ENCODE assay signal across 10 cellular contexts in the genomic region with DNA sequence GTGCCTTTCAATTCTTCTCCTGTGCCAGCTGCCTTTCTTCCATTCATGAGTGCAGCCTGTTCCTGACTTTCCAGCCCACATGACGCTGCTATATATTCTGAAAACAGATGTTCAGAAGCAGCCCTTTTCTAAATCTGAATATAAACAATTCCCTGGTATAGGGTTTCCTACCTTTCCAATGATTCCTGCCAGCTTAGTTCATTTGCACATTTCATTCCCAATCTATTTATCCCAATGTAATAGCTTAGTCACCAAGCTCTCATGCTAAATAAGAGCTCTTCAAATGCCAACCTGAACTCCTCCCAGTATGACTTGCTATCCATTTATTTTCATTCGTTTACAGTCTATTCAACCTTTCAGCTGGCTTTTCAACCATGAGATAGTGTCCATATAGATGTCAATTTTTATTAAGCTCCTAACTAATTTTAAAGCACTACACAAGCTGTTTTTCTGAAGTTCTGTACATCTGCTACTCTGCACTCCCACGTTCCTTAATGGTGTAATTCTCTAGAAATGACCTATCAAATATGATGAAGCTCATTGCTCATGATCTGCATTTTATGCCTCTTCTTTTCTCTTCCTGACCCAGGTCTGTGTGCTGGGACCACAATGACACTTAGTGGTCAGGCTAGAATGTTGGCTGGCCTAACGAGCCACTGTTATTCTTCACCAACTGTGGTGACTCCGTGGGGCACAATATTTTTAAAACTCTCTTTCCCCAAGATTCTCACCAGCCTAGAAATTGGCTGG.
A peak's percentile ranks its signal among the peaks of the same experiment; 100 is the strongest.
DNase-seq lines count a peak whose midpoint lies in the region; ATAC-seq and TF ChIP-seq lines count a peak whose summit lies in the region.
"Had no signal": no experiment of that assay in that cellular context is flagged by ENCODE, and none has a peak within 500 bp of the region (broad histone marks: within the 10 kb centered on the region; RNA-seq: fewer than 3 reads in every experiment).

No MANE protein-coding gene starts in this region.

- peak; percentile 79 for DNase-seq in H4 (ENCODE audit: low spot score)
- DNase-seq in NCI-H2107 treated with DMSO at 0.1 percent for 48 hours (lab: John Stamatoyannopoulos, UW; ENCODE audit: unreplicated experiment) = peak; percentile 99
- DNase-seq in mammary epithelial cell = peak; percentile 31
- DNase-seq in retina = peak; percentile 24
- no peak for DNase-seq in stomach
- no peak for DNase-seq in GM10266 (ENCODE audit: extremely low spot score)
- DNase-seq: activated naive CD8-positive, alpha-beta T cell treated with anti-CD3 and anti-CD28 coated beads, Interleukin-2, amount 10 ng/mL, durations not matched to agents 7 days and 5 days; kidney had no signal

- H3K4me3 ChIP-seq in mammary epithelial cell (replicated peaks in 1 of 3; ENCODE audit: insufficient read depth in 1 of 3, low read depth in 2 of 3, low read length in 3 of 3) = no peak overlapping the region
- no peak overlapping the region for H3K4me3 ChIP-seq in stomach
- H3K4me3 ChIP-seq: prostate gland had no signal

- dilution Hi-C loops in mammary epithelial cell (cut with HindIII; ENCODE audit: low sequenced_read_pairs) = no loop called here

- H3K36me3 ChIP-seq in mammary epithelial cell (ENCODE audit: insufficient read depth, low read length) (no peaks in the 10 kb centered on the region), stomach (no peaks in the 10 kb centered on the region)
- H3K36me3 ChIP-seq: prostate gland had no signal

- H3K9ac ChIP-seq in mammary epithelial cell (ENCODE audit: insufficient read depth, low read length) = no peak overlapping the region

- TF ChIP-seq POLR2A in stomach (IDR thresholded peaks at IDR 0.05) = no peak

- H3K27ac ChIP-seq in mammary epithelial cell (ENCODE audit: insufficient read depth, low read depth, low read length) (no peak overlapping the region), stomach (no peak overlapping the region)

- CTCF ChIA-PET in mammary epithelial cell (lab: Charles Lee; ENCODE audit: low non-redundant PET) = interaction anchor here (0.7 kb wide), 1 partner anchor 1521 kb away, joined by 4 read pairs; a partner anchor contains a TSS

- H3K79me2 ChIP-seq in mammary epithelial cell (ENCODE audit: insufficient read depth, low read length) = no peaks in the 10 kb centered on the region

- no peak for ATAC-seq in GM21423 (IDR thresholded peaks at IDR 0.05; ENCODE audit: unreplicated experiment)

- 67% methylated on average over 5 of the region's 5 CpGs for WGBS in mammary epithelial cell (ENCODE audit: low coverage, missing lambda C conversion rate)
- 72 to 86% (median 78%) methylated on average over 5 of the region's 5 CpGs for WGBS in stomach, 5 donors

- no peak for TF ChIP-seq EP300 in stomach (IDR thresholded peaks at IDR 0.05)

- TF ChIP-seq CTCF in mammary epithelial cell (conservative IDR thresholded peaks at IDR 0.05 in 1 of 2, IDR thresholded peaks at IDR 0.05 in 1 of 2; ENCODE audit: extremely low read depth in 1 of 2, insufficient read depth in 1 of 2, low read depth in 1 of 2, low read length in 2 of 2) (no peak), stomach (IDR thresholded peaks at IDR 0.05) (no peak), GM10266 (IDR thresholded peaks at IDR 0.05; ENCODE audit: control insufficient read depth, insufficient read depth, low read depth, missing control alignments) (no peak)

- no TSS peak for BruUV-seq in mammary epithelial cell (replicated peaks; lab: Mats Ljungman, UMichigan)

- H3K27me3 ChIP-seq in mammary epithelial cell (ENCODE audit: insufficient read depth, low read length) (no peaks in the 10 kb centered on the region), stomach (no peaks in the 10 kb centered on the region)

- H4K20me1 ChIP-seq in mammary epithelial cell (ENCODE audit: insufficient read depth, low read length) = no peaks in the 10 kb centered on the region

- no peaks in the 10 kb centered on the region for H3K9me3 ChIP-seq in mammary epithelial cell (replicated peaks; ENCODE audit: insufficient read depth, low read length)
- no peaks in the 10 kb centered on the region for H3K9me3 ChIP-seq in stomach
- H3K9me3 ChIP-seq: prostate gland had no signal

- peak overlapping the region; percentile 55 for H2AFZ ChIP-seq in mammary epithelial cell (ENCODE audit: low read depth, low read length)

- in situ Hi-C loops in mammary epithelial cell (cut with MboI; ENCODE audit: low sequenced_read_pairs in 2 of 2) = no loop called here

- H3K4me2 ChIP-seq in mammary epithelial cell (ENCODE audit: insufficient read depth, low read depth, low read length) = no peak overlapping the region

- peaks cover 5% of the 10 kb centered on the region for H3K4me1 ChIP-seq in mammary epithelial cell (ENCODE audit: insufficient read depth, low read length)
- H3K4me1 ChIP-seq in stomach = peaks cover 4 to 15% (median 12%) of the 10 kb centered on the region in 4 donors
- H3K4me1 ChIP-seq: prostate gland had no signal

- intact Hi-C loops in mammary epithelial cell (cut with micrococcal nuclease) (no loop called here), stomach (cut with DNase I; ENCODE audit: low total_unique reads) (no loop called here)

Comparison
In these comparisons a context has a peak if more than half of its experiments do, and no peak if none do; other contexts are left out.
1. DNase-seq: peak in H4 (single experiment), NCI-H2107 treated with DMSO at 0.1 percent for 48 hours (single experiment), mammary epithelial cell (single experiment) and retina (single experiment); none in stomach (single experiment) and GM10266 (single experiment).